Comparison of ENCODE assay signal across 36 cellular contexts in the genomic region with DNA sequence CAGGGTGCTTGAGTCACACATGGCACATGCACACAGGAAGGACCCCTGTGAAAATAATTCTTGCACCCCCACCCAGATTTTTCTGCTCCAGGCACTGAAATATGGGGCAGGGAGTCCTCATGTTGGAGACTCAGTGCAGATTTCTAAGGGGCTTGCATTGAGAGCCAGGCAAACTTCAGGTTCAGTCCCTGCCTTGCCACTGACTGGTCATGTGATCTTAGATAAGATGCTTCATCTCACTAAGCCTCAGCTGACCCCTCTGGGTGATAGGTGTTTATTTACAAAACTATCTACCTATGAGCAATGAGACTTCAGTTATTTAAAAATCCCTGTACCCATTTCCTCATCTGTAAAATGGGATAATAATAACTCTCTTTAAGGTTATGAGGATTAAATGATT. TPM values are rescaled to one million over a fixed set of nuclear protein-coding genes. Genes with fewer than 3 reads are reported as not detected.
"Had no signal": no experiment of that assay in that cellular context is flagged by ENCODE, and none has a peak within 500 bp of the region (broad histone marks: within the 10 kb centered on the region; RNA-seq: fewer than 3 reads in every experiment).

No MANE protein-coding gene starts in this region.

- H3K9me3 Mint-ChIP-seq: activated B cell treated with CpG ODN at 0.5 μM for 24 hours; activated CD4-positive, alpha-beta memory T cell treated with anti-CD3 and anti-CD28 coated beads for 36 hours; activated CD4-positive, alpha-beta T cell treated with anti-CD3 and anti-CD28 coated beads, Interleukin-2, amount 10 ng/mL, durations not matched to agents 24 days and 14 days; activated CD8-positive, alpha-beta T cell treated with anti-CD3 and anti-CD28 coated beads for 36 hours; activated naive CD4-positive, alpha-beta T cell treated with anti-CD3 and anti-CD28 coated beads for 36 hours; activated naive CD8-positive, alpha-beta T cell treated with anti-CD3 and anti-CD28 coated beads for 36 hours; activated T-helper 17 cell treated with anti-CD3 and anti-CD28 coated beads, Interleukin-2, amount 50 U/mL, for 72 hours; T-helper 1 cell treated with Interleukin-12 subunit alpha and Interleukin-12 subunit beta and Interleukin-4 antibody, amounts not matched to agents 30 μg/mL and 1 μg/mL, for 36 hours; T-helper 2 cell treated with Interferon-gamma antibody and Interleukin-4, amounts not matched to agents 5 μg/mL and 100 μg/mL, for 36 hours had no signal

- H3K4me3 Mint-ChIP-seq: activated B cell treated with CpG ODN at 0.5 μM for 24 hours; activated CD4-positive, alpha-beta memory T cell treated with anti-CD3 and anti-CD28 coated beads for 36 hours; activated CD4-positive, alpha-beta T cell treated with anti-CD3 and anti-CD28 coated beads, Interleukin-2, amount 10 ng/mL, durations not matched to agents 24 days and 14 days; activated CD8-positive, alpha-beta T cell treated with anti-CD3 and anti-CD28 coated beads for 36 hours; activated naive CD4-positive, alpha-beta T cell treated with anti-CD3 and anti-CD28 coated beads for 36 hours; activated naive CD8-positive, alpha-beta T cell treated with anti-CD3 and anti-CD28 coated beads for 36 hours; activated T-cell treated with anti-CD3 and anti-CD28 coated beads, Interleukin-2, amount 50 U/mL, for 4 hours; activated T-cell treated with anti-CD3 and anti-CD28 coated beads, Interleukin-2, amount 50 U/mL, for 72 hours; activated T-helper 1 cell treated with anti-CD3 and anti-CD28 coated beads, Interleukin-12 subunit alpha, Interleukin-12 subunit beta, Interleukin-2, Interleukin-4 antibody, amounts not matched to agents 30 ng/mL and 10 ng/mL and 1 ng/mL, durations not matched to agents 14 hours and 24 hours and 36 hours; activated T-helper 17 cell treated with anti-CD3 and anti-CD28 coated beads, Interleukin-2, amount 50 U/mL, for 72 hours; T-helper 1 cell treated with Interleukin-12 subunit alpha and Interleukin-12 subunit beta and Interleukin-4 antibody, amounts not matched to agents 30 μg/mL and 1 μg/mL, for 36 hours; T-helper 2 cell treated with Interferon-gamma antibody and Interleukin-4, amounts not matched to agents 5 μg/mL and 100 μg/mL, for 36 hours had no signal

- H3K27ac ChIP-seq: adrenal gland, body of pancreas, brain microvascular endothelial cell, breast epithelium, VCaP had no signal

- H3K36me3 Mint-ChIP-seq: activated CD4-positive, alpha-beta memory T cell treated with anti-CD3 and anti-CD28 coated beads for 36 hours; activated naive CD4-positive, alpha-beta T cell treated with anti-CD3 and anti-CD28 coated beads, Interleukin-2, amount 50 U/mL, for 72 hours; activated naive CD8-positive, alpha-beta T cell treated with anti-CD3 and anti-CD28 coated beads for 36 hours had no signal

- H3K27me3 ChIP-seq: adrenal gland, body of pancreas, brain microvascular endothelial cell, breast epithelium had no signal

- H3K4me3 ChIP-seq: adrenal gland, body of pancreas, breast epithelium had no signal

- ATAC-seq: activated CD8-positive, alpha-beta T cell treated with anti-CD3 and anti-CD28 coated beads for 36 hours; activated naive CD4-positive, alpha-beta T cell treated with anti-CD3 and anti-CD28 coated beads, Interleukin-2, amount 50 U/mL, for 72 hours; activated T-cell treated with anti-CD3 and anti-CD28 coated beads, Interleukin-2, amount 50 U/mL, for 4 hours; activated T-cell treated with anti-CD3 and anti-CD28 coated beads, Interleukin-2, amount 50 U/mL, for 72 hours; activated T-helper 17 cell treated with anti-CD3 and anti-CD28 coated beads, Interleukin-2, amount 50 U/mL, for 72 hours; body of pancreas had no signal

- DNase-seq: activated B cell treated with CpG ODN at 0.5 μM for 24 hours; activated CD4-positive, alpha-beta memory T cell treated with anti-CD3 and anti-CD28 coated beads for 36 hours; activated CD4-positive, alpha-beta T cell treated with anti-CD3 and anti-CD28 coated beads for 4 hours; activated CD4-positive, alpha-beta T cell treated with anti-CD3 and anti-CD28 coated beads, Interleukin-2, amount 10 ng/mL, durations not matched to agents 24 days and 14 days; activated CD4-positive, alpha-beta T cell treated with anti-CD3 and anti-CD28 coated beads, Interleukin-2, amount 50 U/mL, for 1 hour; activated CD4-positive, alpha-beta T cell treated with anti-CD3 and anti-CD28 coated beads, Interleukin-2, amount 50 U/mL, for 4 hours; activated CD4-positive, CD25-positive, alpha-beta regulatory T cell treated with anti-CD3 and anti-CD28 coated beads, Interleukin-2, amount 50 U/mL, for 72 hours; activated CD8-positive, alpha-beta memory T cell treated with anti-CD3 and anti-CD28 coated beads, Interleukin-2, amount 50 U/mL, for 4 hours; activated CD8-positive, alpha-beta T cell treated with anti-CD3 and anti-CD28 coated beads for 36 hours; activated effector memory CD4-positive, alpha-beta T cell treated with anti-CD3 and anti-CD28 coated beads, Interleukin-2, amount 50 U/mL, for 16 hours; activated gamma-delta T cell treated with Interleukin-2 at 50 U/mL for 16 hours; activated naive CD4-positive, alpha-beta T cell; activated naive CD4-positive, alpha-beta T cell treated with anti-CD3 and anti-CD28 coated beads for 36 hours; activated naive CD4-positive, alpha-beta T cell treated with anti-CD3 and anti-CD28 coated beads, Interleukin-2, amount 50 U/mL, for 16 hours; activated naive CD8-positive, alpha-beta T cell treated with anti-CD3 and anti-CD28 coated beads for 36 hours; activated T-cell treated with anti-CD3 and anti-CD28 coated beads for 4 hours; activated T-cell treated with anti-CD3 and anti-CD28 coated beads, Interleukin-2, amount 50 U/mL, for 1 hour; activated T-cell treated with anti-CD3 and anti-CD28 coated beads, Interleukin-2, amount 50 U/mL, for 4 hours; activated T-cell treated with anti-CD3 and anti-CD28 coated beads, Interleukin-2, amount 50 U/mL, for 72 hours; adrenal gland; amniotic stem cell; aorta; body of pancreas; brain microvascular endothelial cell; central memory CD4-positive, alpha-beta T cell; T-helper 1 cell; T-helper 9 cell had no signal

- H3K27me3 Mint-ChIP-seq: activated B cell treated with CpG ODN at 0.5 μM for 24 hours; activated CD4-positive, alpha-beta memory T cell treated with anti-CD3 and anti-CD28 coated beads for 36 hours; activated CD4-positive, alpha-beta T cell treated with anti-CD3 and anti-CD28 coated beads, Interleukin-2, amount 10 ng/mL, durations not matched to agents 24 days and 14 days; activated CD8-positive, alpha-beta T cell treated with anti-CD3 and anti-CD28 coated beads for 36 hours; activated naive CD8-positive, alpha-beta T cell treated with anti-CD3 and anti-CD28 coated beads for 36 hours; activated T-helper 17 cell treated with anti-CD3 and anti-CD28 coated beads, Interleukin-2, amount 50 U/mL, for 72 hours had no signal

- H3K4me1 ChIP-seq: adrenal gland, body of pancreas, breast epithelium had no signal

- H3K4me1 Mint-ChIP-seq: activated B cell treated with CpG ODN at 0.5 μM for 24 hours; activated CD4-positive, alpha-beta T cell treated with anti-CD3 and anti-CD28 coated beads, Interleukin-2, amount 10 ng/mL, durations not matched to agents 24 days and 14 days; activated naive CD8-positive, alpha-beta T cell treated with anti-CD3 and anti-CD28 coated beads for 36 hours; activated T-helper 17 cell treated with anti-CD3 and anti-CD28 coated beads, Interleukin-2, amount 50 U/mL, for 72 hours had no signal

- H3K27ac Mint-ChIP-seq: activated B cell treated with CpG ODN at 0.5 μM for 24 hours; activated CD4-positive, alpha-beta memory T cell treated with anti-CD3 and anti-CD28 coated beads for 36 hours; activated CD4-positive, alpha-beta T cell treated with anti-CD3 and anti-CD28 coated beads, Interleukin-2, amount 10 ng/mL, durations not matched to agents 24 days and 14 days; activated CD8-positive, alpha-beta T cell treated with anti-CD3 and anti-CD28 coated beads for 36 hours; activated naive CD4-positive, alpha-beta T cell treated with anti-CD3 and anti-CD28 coated beads for 36 hours; activated naive CD8-positive, alpha-beta T cell treated with anti-CD3 and anti-CD28 coated beads for 36 hours; activated T-cell treated with anti-CD3 and anti-CD28 coated beads, Interleukin-2, amount 50 U/mL, for 72 hours; activated T-helper 1 cell treated with anti-CD3 and anti-CD28 coated beads, Interleukin-12 subunit alpha, Interleukin-12 subunit beta, Interleukin-2, Interleukin-4 antibody, amounts not matched to agents 30 ng/mL and 10 ng/mL and 1 ng/mL, durations not matched to agents 14 hours and 24 hours and 36 hours; activated T-helper 17 cell treated with anti-CD3 and anti-CD28 coated beads, Interleukin-2, amount 50 U/mL, for 72 hours; T-helper 1 cell treated with Interleukin-12 subunit alpha and Interleukin-12 subunit beta and Interleukin-4 antibody, amounts not matched to agents 30 μg/mL and 1 μg/mL, for 36 hours; T-helper 2 cell treated with Interferon-gamma antibody and Interleukin-4, amounts not matched to agents 5 μg/mL and 100 μg/mL, for 36 hours had no signal

- FAIRE-seq: astrocyte, TTC549 had no signal

- H3K36me3 ChIP-seq: adrenal gland, brain microvascular endothelial cell, breast epithelium had no signal

- H3K9me3 ChIP-seq: adrenal gland, body of pancreas, breast epithelium had no signal

RNA-seq across cellular contexts. Expression of gene C3orf80, which starts 30.1 kb away (rescaled TPM):
- total RNA-seq: activated B cell treated with CpG ODN at 0.5 μM for 24 hours; activated CD4-positive, alpha-beta memory T cell treated with anti-CD3 and anti-CD28 coated beads for 36 hours; activated naive CD4-positive, alpha-beta T cell treated with anti-CD3 and anti-CD28 coated beads for 36 hours; activated naive CD8-positive, alpha-beta T cell treated with anti-CD3 and anti-CD28 coated beads for 36 hours had no signal
